Comparison of ENCODE assay signal across 1 cellular context in genomic region chr6:136226027-136226673, GRCh38.
TF ChIP-seq lines count a peak whose summit lies in the region.

No MANE protein-coding gene starts in this region.

TF ChIP-seq in K562, 482 proteins besides CTCF, POLR2A, EP300 and RAD21 (continued from another document and continues in another):
- TF ChIP-seq HINFP (tag; conservative IDR thresholded peaks at IDR 0.05; ENCODE audit: low read depth) = no peak
- TF ChIP-seq ZNF76 (CRISPR knock-in tag; IDR thresholded peaks at IDR 0.05; ENCODE audit: borderline replicate concordance) = no peak
- no peak for TF ChIP-seq MTF1 (CRISPR knock-in tag; IDR thresholded peaks at IDR 0.05; ENCODE audit: borderline replicate concordance)
- TF ChIP-seq ZNF449 (CRISPR knock-in tag; IDR thresholded peaks at IDR 0.05) = no peak
- no peak for TF ChIP-seq ZBTB1 (CRISPR knock-in tag; IDR thresholded peaks at IDR 0.05; ENCODE audit: borderline replicate concordance, low read depth)
- TF ChIP-seq ZNF644 (tag; IDR thresholded peaks at IDR 0.05; ENCODE audit: low read depth) = no peak
- TF ChIP-seq DDX20 (tag; IDR thresholded peaks at IDR 0.05; ENCODE audit: low read depth) = 0 out of 2 replicates have a peak, but pooled peaks have one; percentile 14
- no peak for TF ChIP-seq ZNF3 (CRISPR knock-in tag; IDR thresholded peaks at IDR 0.05)
- no peak for TF ChIP-seq ZNF239 (CRISPR knock-in tag; IDR thresholded peaks at IDR 0.05)
- TF ChIP-seq NFIX (CRISPR knock-in tag; IDR thresholded peaks at IDR 0.05; ENCODE audit: low read depth) = no peak
- TF ChIP-seq TCF7 (IDR thresholded peaks at IDR 0.05; ENCODE audit: borderline replicate concordance) = no peak
- TF ChIP-seq ZEB2 (IDR thresholded peaks at IDR 0.05) = no peak
- no peak for TF ChIP-seq CBFA2T3 (IDR thresholded peaks at IDR 0.05)
- TF ChIP-seq VEZF1 (CRISPR knock-in tag; IDR thresholded peaks at IDR 0.05) = peak; percentile 32
- no peak for TF ChIP-seq NEUROD1 (IDR thresholded peaks at IDR 0.05; ENCODE audit: borderline replicate concordance, low read depth, low read length, partially characterized antibody)
- no peak for TF ChIP-seq ZNF511 (CRISPR knock-in tag; IDR thresholded peaks at IDR 0.05)
- no peak for TF ChIP-seq CHD1 (IDR thresholded peaks at IDR 0.05; ENCODE audit: low read length)
- TF ChIP-seq ZHX1 (conservative IDR thresholded peaks at IDR 0.05; ENCODE audit: low read length) = no peak
- TF ChIP-seq L3MBTL2 (IDR thresholded peaks at IDR 0.05) = no peak
- no peak for TF ChIP-seq CLOCK (CRISPR knock-in tag; IDR thresholded peaks at IDR 0.05; ENCODE audit: borderline replicate concordance)
- TF ChIP-seq STAG1 (CRISPR knock-in tag; IDR thresholded peaks at IDR 0.05; ENCODE audit: borderline replicate concordance) = no peak; the same call in 1 of the 2 replicates
- TF ChIP-seq TAF7 (tag; IDR thresholded peaks at IDR 0.05) = 0 out of 2 replicates have a peak, but pooled peaks have one; percentile 22
- no peak for TF ChIP-seq HIVEP1 (CRISPR knock-in tag; IDR thresholded peaks at IDR 0.05)
- no peak for TF ChIP-seq ZNF444 (CRISPR knock-in tag; IDR thresholded peaks at IDR 0.05)
- TF ChIP-seq ZNF592 (IDR thresholded peaks at IDR 0.05) = peak; percentile 16; the same call in 1 of the 2 replicates
- TF ChIP-seq RERE (CRISPR knock-in tag; IDR thresholded peaks at IDR 0.05; ENCODE audit: borderline replicate concordance) = no peak
- no peak for TF ChIP-seq ZNF717 (CRISPR knock-in tag; IDR thresholded peaks at IDR 0.05)
- peak; percentile 72; the same call in 1 of the 2 replicates for TF ChIP-seq GTF2E2 (tag; IDR thresholded peaks at IDR 0.05)
- no peak for TF ChIP-seq ARHGAP35 (IDR thresholded peaks at IDR 0.05; ENCODE audit: partially characterized antibody)
- no peak for TF ChIP-seq SAFB2 (IDR thresholded peaks at IDR 0.05; ENCODE audit: borderline replicate concordance, low read depth, low read length, severe bottlenecking)
- TF ChIP-seq ERF (CRISPR knock-in tag; IDR thresholded peaks at IDR 0.05) = no peak
- no peak for TF ChIP-seq ZBTB43 (CRISPR knock-in tag; IDR thresholded peaks at IDR 0.05)
- no peak for TF ChIP-seq ZBTB8A (IDR thresholded peaks at IDR 0.05; ENCODE audit: partially characterized antibody)
- TF ChIP-seq EZH2 (IDR thresholded peaks at IDR 0.05; ENCODE audit: borderline replicate concordance, low read depth, low read length) = no peak
- TF ChIP-seq MBD2 (IDR thresholded peaks at IDR 0.05; ENCODE audit: borderline replicate concordance, low read depth) = no peak
- TF ChIP-seq IFI16 (CRISPR knock-in tag; IDR thresholded peaks at IDR 0.05) = no peak
- TF ChIP-seq FOS (IDR thresholded peaks at IDR 0.05; ENCODE audit: extremely low read depth, insufficient read length) = no peak
